In genomic region chr10:60367431-60367830, GRCh38 we compare ENCODE assay signal across 1 cellular context.
TF ChIP-seq lines count a peak whose summit lies in the region.

No MANE protein-coding gene starts in this region.

TF ChIP-seq in HepG2, 621 proteins besides CTCF, POLR2A, EP300 and RAD21:
- no peak for TF ChIP-seq NFIC (IDR thresholded peaks at IDR 0.05; ENCODE audit: low read length)
- no peak for TF ChIP-seq HMGA1 (CRISPR knock-in tag; conservative IDR thresholded peaks at IDR 0.05)
- no peak for TF ChIP-seq ESRRA (CRISPR knock-in tag; IDR thresholded peaks at IDR 0.05; ENCODE audit: low read depth)
- TF ChIP-seq ZFYVE20 (CRISPR knock-in tag; IDR thresholded peaks at IDR 0.05; ENCODE audit: borderline replicate concordance, low read depth), result no peak
- no peak for TF ChIP-seq NKX3-1 (CRISPR knock-in tag; IDR thresholded peaks at IDR 0.05)
- TF ChIP-seq ZNF296 (CRISPR knock-in tag; conservative IDR thresholded peaks at IDR 0.05), result no peak
- TF ChIP-seq GABPB1 (CRISPR knock-in tag; IDR thresholded peaks at IDR 0.05), result no peak
- no peak for TF ChIP-seq ZGPAT (CRISPR knock-in tag; IDR thresholded peaks at IDR 0.05)
- no peak for TF ChIP-seq ZNF772 (CRISPR knock-in tag; IDR thresholded peaks at IDR 0.05)
- no peak for TF ChIP-seq ZNF441 (CRISPR knock-in tag; IDR thresholded peaks at IDR 0.05; ENCODE audit: borderline replicate concordance)
TF ChIP-seq in HepG2: peak in this region for 0.
